In genomic region chr16:2531696-2532493, GRCh38 we compare ENCODE assay signal across 8 cellular contexts. TPM values are rescaled to one million over a fixed set of nuclear protein-coding genes. Genes with fewer than 3 reads are reported as not detected.
DNase-seq lines count a peak whose midpoint lies in the region; ATAC-seq and TF ChIP-seq lines count a peak whose summit lies in the region.

No MANE protein-coding gene starts in this region.

- no peaks in the 10 kb centered on the region for H3K79me2 ChIP-seq in Karpas-422 (ENCODE audit: low read length)

- H2AFZ ChIP-seq in Karpas-422 (ENCODE audit: low read length) = peak overlapping the region; percentile 72; the same call in 1 of the 2 replicates

- peak overlapping the region; percentile 93 for H3K4me3 Mint-ChIP-seq in natural killer cell

- no peaks in the 10 kb centered on the region for H3K9me2 ChIP-seq in Karpas-422 (replicated peaks; ENCODE audit: insufficient read depth, low read length)

- TF ChIP-seq CTCF in natural killer cell (IDR thresholded peaks at IDR 0.05) = no peak

- H3K27ac ChIP-seq in Karpas-422 (ENCODE audit: low read length) = peak overlapping the region; percentile 84

- H3K27me3 ChIP-seq in Karpas-422 (ENCODE audit: low read length) = no peaks in the 10 kb centered on the region

- H4K20me1 ChIP-seq in Karpas-422 (ENCODE audit: insufficient read depth, low read depth, low read length) = no peaks in the 10 kb centered on the region

- peak overlapping the region; percentile 80 for H3K4me3 ChIP-seq in Karpas-422 (ENCODE audit: low read length)

- no peaks in the 10 kb centered on the region for H3K9me3 Mint-ChIP-seq in natural killer cell

- DNase-seq in DMS79 (lab: John Stamatoyannopoulos, UW) (peak; percentile 82), Karpas-422 (peak; percentile 99), RKO (ENCODE audit: low spot score) (peak; percentile 97), fibroblast of gingiva (ENCODE audit: low read depth) (peak; percentile 97), natural killer cell (peak; percentile 96)
- peak; percentile 95 to 96 for DNase-seq in activated T-helper 1 cell treated with anti-CD3 and anti-CD28 coated beads, Interleukin-2, amount 50 U/mL, for 16 hours (ENCODE audit: low read depth in 1 of 2, low spot score in 1 of 2)
- DNase-seq in stimulated activated naive CD4-positive, alpha-beta T cell (lab: John Stamatoyannopoulos, UW) = peak; percentile 91 to 97 (median 93)

- no peaks in the 10 kb centered on the region for H3K9me3 ChIP-seq in Karpas-422 (ENCODE audit: low read length)

- H3K4me1 Mint-ChIP-seq in natural killer cell = peaks cover 18 to 32% of the 10 kb centered on the region in 2 donors

- H3K36me3 Mint-ChIP-seq in natural killer cell = no peaks in the 10 kb centered on the region

- no peaks in the 10 kb centered on the region for H3K27me3 Mint-ChIP-seq in natural killer cell (ENCODE audit: low read depth in 2 of 2)

- H3K27ac Mint-ChIP-seq in natural killer cell = peak overlapping the region; percentile 98 to 100

- H3K4me2 ChIP-seq in Karpas-422 (ENCODE audit: low read depth, low read length, poor library complexity, severe bottlenecking) = peak overlapping the region; percentile 98

- intact Hi-C loops in natural killer cell (cut with micrococcal nuclease) = loop anchor here (1.0 kb wide), 1 partner anchor 19 kb away; the partner anchor contains the start of gene ATP6V0C

- ATAC-seq in GM21825 (IDR thresholded peaks at IDR 0.05; ENCODE audit: unreplicated experiment) (peak; percentile 74), natural killer cell (peak; percentile 85 to 96 (median 86))

- no peaks in the 10 kb centered on the region for H3K36me3 ChIP-seq in Karpas-422 (ENCODE audit: insufficient read depth, low read length)

- peaks cover 22% of the 10 kb centered on the region for H3K4me1 ChIP-seq in Karpas-422 (ENCODE audit: low read length)

- H3K9ac ChIP-seq in Karpas-422 (ENCODE audit: low read length) = peak overlapping the region; percentile 83

RNA-seq across cellular contexts. Expression of gene CEMP1, which starts 0.7 kb away (rescaled TPM):
- total RNA-seq in Karpas-422 (2014; rRNA removed; shearing (Covaris generic); ENCODE audit: low replicate concordance) = 0.43 TPM in 1 of 2 replicates, not detected in the other
- under 1 TPM; 0.28 to 0.56 (median 0.45) TPM for total RNA-seq in natural killer cell

RNA-seq across cellular contexts. Expression of gene PDPK1, which starts 5.9 kb away (rescaled TPM):
- 24.9 and 49.5 TPM in 2 replicates for total RNA-seq in Karpas-422 (2014; rRNA removed; shearing (Covaris generic); ENCODE audit: low replicate concordance)
- total RNA-seq in natural killer cell = 10 to 100 TPM; 63.1 to 80.7 (median 73.5) TPM

RNA-seq across cellular contexts. Expression of gene AMDHD2, which starts 11.7 kb away (rescaled TPM):
- 22.7 and 51.7 TPM in 2 replicates for total RNA-seq in Karpas-422 (2014; rRNA removed; shearing (Covaris generic); ENCODE audit: low replicate concordance)
- total RNA-seq in natural killer cell = 100 to 1,000 TPM; 129 to 162 (median 144) TPM

RNA-seq across cellular contexts. Expression of gene ATP6V0C, which starts 18.1 kb away (rescaled TPM):
- 29.4 and 30.2 TPM in 2 replicates for total RNA-seq in Karpas-422 (2014; rRNA removed; shearing (Covaris generic); ENCODE audit: low replicate concordance)
- total RNA-seq in natural killer cell = 100 to 1,000 TPM; 183 to 242 (median 217) TPM

RNA-seq across cellular contexts. Expression of gene TBC1D24, which starts 57.0 kb away (rescaled TPM):
- 15.8 and 20.5 TPM in 2 replicates for total RNA-seq in Karpas-422 (2014; rRNA removed; shearing (Covaris generic); ENCODE audit: low replicate concordance)
- 10 to 100 TPM in 2 of 3 donors, 1 to 10 TPM in 1; 7.2 to 13.0 (median 10.9) TPM for total RNA-seq in natural killer cell

Comparison
In these comparisons a context has a peak if more than half of its experiments do, and no peak if none do; other contexts are left out.
1. Peak in every context shown above with its lines: DNase-seq, ATAC-seq, H3K4me3 ChIP-seq and H3K27ac ChIP-seq.